18 cellular contexts compared by ENCODE assay signal in the genomic region with DNA sequence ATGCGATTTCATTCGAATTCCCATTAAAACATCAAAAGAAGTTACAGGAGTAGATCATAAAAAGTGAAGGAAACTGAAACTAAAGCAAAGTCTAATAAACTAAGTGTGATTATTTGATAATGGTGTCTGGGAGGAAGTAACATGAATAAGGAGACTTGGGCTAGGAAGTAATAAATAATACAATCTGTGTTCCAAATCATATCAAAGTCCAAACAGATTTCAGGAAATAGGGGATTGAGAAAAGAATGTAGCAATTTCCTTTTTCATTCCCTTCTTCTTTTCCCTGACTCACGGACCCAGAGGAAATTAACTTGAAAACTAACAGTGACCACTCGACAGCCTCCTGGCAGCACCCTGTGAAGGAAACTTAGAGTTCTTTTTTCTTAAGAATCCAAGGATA.
"Had no signal": no experiment of that assay in that cellular context is flagged by ENCODE, and none has a peak within 500 bp of the region (broad histone marks: within the 10 kb centered on the region; RNA-seq: fewer than 3 reads in every experiment).

No MANE protein-coding gene starts in this region.

- H3K4me3 ChIP-seq: left lung, right lobe of liver, thoracic aorta, tibial nerve, upper lobe of left lung had no signal

- H3K9ac ChIP-seq: parathyroid adenoma had no signal

- H3K27ac Mint-ChIP-seq: dendritic cell treated with granulocyte-macrophage colony-stimulating factor and Interleukin-4, amounts not matched to agents 40 ng/mL and 50 ng/mL, for 4 days; naive thymus-derived CD8-positive, alpha-beta T cell; progenitor cell of endocrine pancreas; stimulated activated naive B cell treated with anti-CD40 and anti-IgM and Interleukin-4, amounts not matched to agents 10 μg/mL and 1 μg/mL and 100 μg/mL, for 72 hours; stimulated activated naive CD8-positive, alpha-beta T cell treated with anti-CD3 and anti-CD28 coated beads, Interleukin-15, Interleukin-2, amounts not matched to agents 100 ng/mL and 50 ng/mL, for 24 hours had no signal

- H3K9me3 ChIP-seq: neutrophil, right lobe of liver, thoracic aorta, tibial nerve, upper lobe of left lung had no signal

- H2AFZ ChIP-seq: parathyroid adenoma had no signal

- H3K79me2 ChIP-seq: parathyroid adenoma had no signal

- H3K27me3 Mint-ChIP-seq: dendritic cell treated with granulocyte-macrophage colony-stimulating factor and Interleukin-4, amounts not matched to agents 40 ng/mL and 50 ng/mL, for 4 days; naive thymus-derived CD8-positive, alpha-beta T cell; progenitor cell of endocrine pancreas; stimulated activated naive B cell treated with anti-CD40 and anti-IgM and Interleukin-4, amounts not matched to agents 10 μg/mL and 1 μg/mL and 100 μg/mL, for 72 hours; stimulated activated naive CD8-positive, alpha-beta T cell treated with anti-CD3 and anti-CD28 coated beads, Interleukin-15, Interleukin-2, amounts not matched to agents 100 ng/mL and 50 ng/mL, for 24 hours had no signal

- H3K4me1 Mint-ChIP-seq: naive thymus-derived CD8-positive, alpha-beta T cell; stimulated activated naive B cell treated with anti-CD40 and anti-IgM and Interleukin-4, amounts not matched to agents 10 μg/mL and 1 μg/mL and 100 μg/mL, for 72 hours had no signal

- H3K27ac ChIP-seq: left lung, neutrophil, parathyroid adenoma, right lobe of liver, thoracic aorta, tibial nerve, upper lobe of left lung had no signal

- H3K4me3 Mint-ChIP-seq: dendritic cell treated with granulocyte-macrophage colony-stimulating factor and Interleukin-4, amounts not matched to agents 40 ng/mL and 50 ng/mL, for 4 days; naive thymus-derived CD8-positive, alpha-beta T cell; stimulated activated naive B cell treated with anti-CD40 and anti-IgM and Interleukin-4, amounts not matched to agents 10 μg/mL and 1 μg/mL and 100 μg/mL, for 72 hours; stimulated activated naive CD8-positive, alpha-beta T cell treated with anti-CD3 and anti-CD28 coated beads, Interleukin-15, Interleukin-2, amounts not matched to agents 100 ng/mL and 50 ng/mL, for 24 hours had no signal

- DNase-seq: central memory CD4-positive, alpha-beta T cell; effector CD8-positive, alpha-beta T cell; kidney; left cardiac atrium; left lung; mesendoderm; naive thymus-derived CD8-positive, alpha-beta T cell; right lobe of liver; stimulated activated CD4-positive, alpha-beta T cell treated with anti-CD3 and anti-CD28 coated beads, Interleukin-2, amount 100 ng/mL, for 48 hours; stimulated activated naive B cell treated with anti-CD40 and anti-IgM and Interleukin-4, amounts not matched to agents 10 μg/mL and 1 μg/mL and 100 μg/mL, for 72 hours; upper lobe of left lung had no signal

- H3K36me3 Mint-ChIP-seq: naive thymus-derived CD8-positive, alpha-beta T cell; stimulated activated naive B cell treated with anti-CD40 and anti-IgM and Interleukin-4, amounts not matched to agents 10 μg/mL and 1 μg/mL and 100 μg/mL, for 72 hours had no signal

- H3K36me3 ChIP-seq: left lung, neutrophil, right lobe of liver, thoracic aorta, tibial nerve, upper lobe of left lung had no signal

- ATAC-seq: left cardiac atrium; left lung; naive thymus-derived CD8-positive, alpha-beta T cell; right lobe of liver; stimulated activated naive B cell treated with anti-CD40 and anti-IgM and Interleukin-4, amounts not matched to agents 10 μg/mL and 1 μg/mL and 100 μg/mL, for 72 hours had no signal

- H3K4me1 ChIP-seq: left lung, parathyroid adenoma, right lobe of liver, tibial nerve, upper lobe of left lung had no signal

- H3K27me3 ChIP-seq: left lung, neutrophil, right lobe of liver, tibial nerve, upper lobe of left lung had no signal
